In the genomic region with DNA sequence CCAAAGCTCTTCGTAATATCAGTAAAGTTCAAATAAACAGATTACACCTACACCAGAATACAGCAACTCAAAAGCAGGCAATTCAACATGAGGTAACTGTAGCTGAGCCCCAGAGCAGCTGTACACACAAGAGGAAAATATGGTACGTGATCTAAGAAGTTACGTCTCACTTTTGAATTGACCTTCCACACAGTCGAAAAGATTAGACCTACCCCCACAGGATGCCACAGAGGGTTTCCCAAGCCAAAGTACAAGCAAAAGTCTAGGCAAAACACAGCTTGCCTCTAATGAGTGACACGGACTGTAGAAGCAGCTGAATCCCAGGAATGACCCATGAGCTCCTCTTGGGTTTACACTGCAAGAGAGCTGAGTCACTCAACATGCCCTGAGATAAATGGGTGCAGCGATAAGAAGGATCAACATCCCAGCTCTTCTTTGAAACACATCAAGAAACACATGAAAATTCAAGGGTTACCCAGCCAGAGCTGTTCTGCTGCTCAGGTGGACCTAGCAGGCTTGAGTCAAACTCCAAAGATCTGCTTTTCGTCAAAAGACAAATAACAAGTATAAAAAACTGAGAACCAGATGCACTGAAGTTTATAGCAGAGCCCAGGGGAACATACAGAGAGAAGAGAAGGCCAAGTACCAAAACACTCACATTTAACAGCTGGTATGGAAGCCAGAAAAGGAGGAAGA, we compare ENCODE assay signal across 9 cellular contexts. TPM values are rescaled to one million over a fixed set of nuclear protein-coding genes. Genes with fewer than 3 reads are reported as not detected.
DNase-seq lines count a peak whose midpoint lies in the region; ATAC-seq and TF ChIP-seq lines count a peak whose summit lies in the region.
"Had no signal": no experiment of that assay in that cellular context is flagged by ENCODE, and none has a peak within 500 bp of the region (broad histone marks: within the 10 kb centered on the region; RNA-seq: fewer than 3 reads in every experiment).

No MANE protein-coding gene starts in this region.

- ATAC-seq in WTC11 (no peak), gastroesophageal sphincter (peak; percentile 42), sciatic nerve (peak; percentile 14)

- H3K4me1 Mint-ChIP-seq in WTC11, result peaks cover 34% of the 10 kb centered on the region

- no peak overlapping the region for H3K4me3 Mint-ChIP-seq in WTC11

- H2AFZ ChIP-seq in PC-9, result no peak overlapping the region

- no TSS peak for BruUV-seq in PC-9 (replicated peaks; lab: Mats Ljungman, UMichigan)

- WGBS in gastroesophageal sphincter (ENCODE audit: low coverage in 1 of 2), 2 donors, result 43% methylated on average over 7 of the region's 7 CpGs

- TF ChIP-seq POLR2A in gastroesophageal sphincter (IDR thresholded peaks at IDR 0.05), result no peak

- H3K27ac ChIP-seq in gastroesophageal sphincter (peak overlapping the region; percentile 59 to 76 (median 69)), PC-9 (no peak overlapping the region)

- no peaks in the 10 kb centered on the region for H3K27me3 Mint-ChIP-seq in WTC11 (ENCODE audit: low read depth)

- H3K4me2 ChIP-seq in PC-9, result no peak overlapping the region

- H3K4me1 ChIP-seq in gastroesophageal sphincter (peaks cover 15 to 98% (median 66%) of the 10 kb centered on the region in 3 donors), PC-9 (replicated peaks; ENCODE audit: insufficient read depth) (no peaks in the 10 kb centered on the region)

- no peaks in the 10 kb centered on the region for H3K27me3 ChIP-seq in gastroesophageal sphincter
- H3K27me3 ChIP-seq in PC-9 (ENCODE audit: insufficient read depth, low read depth), result no peaks in the 10 kb centered on the region

- H3K79me2 ChIP-seq in PC-9 (ENCODE audit: low read depth), result peaks cover 69% of the 10 kb centered on the region

- H3K36me3 ChIP-seq in gastroesophageal sphincter (no peaks in the 10 kb centered on the region), PC-9 (ENCODE audit: low read depth) (peaks cover 10% of the 10 kb centered on the region; the same call in 1 of the 2 replicates)

- H3K36me3 Mint-ChIP-seq in WTC11, result peaks cover 21% of the 10 kb centered on the region

- H3K9me2 ChIP-seq in PC-9 (ENCODE audit: insufficient read depth), result no peaks in the 10 kb centered on the region

- intact Hi-C loops in sciatic nerve (cut with DNase I) (no loop called here), PC-9 (cut with micrococcal nuclease; ENCODE audit: unreplicated experiment) (no loop called here)

- DNase-seq in H4 (ENCODE audit: low spot score) (peak; percentile 48), WTC11 (ENCODE audit: low spot score) (no peak), sciatic nerve (ENCODE audit: low spot score) (no peak), MV-4-11 (lab: John Stamatoyannopoulos, UW) (no peak), SW 1271 (lab: John Stamatoyannopoulos, UW) (no peak), UCSD-AML1 (lab: John Stamatoyannopoulos, UW; ENCODE audit: unreplicated experiment) (no peak), PC-9 (no peak)
- DNase-seq: activated naive CD4-positive, alpha-beta T cell treated with anti-CD3 and anti-CD28 coated beads, Interleukin-2, amount 50 U/mL, for 16 hours had no signal

- peaks cover 7% of the 10 kb centered on the region for H3K9me3 Mint-ChIP-seq in WTC11

- H3K27ac Mint-ChIP-seq in WTC11, result peak overlapping the region; percentile 71

- CTCF ChIA-PET in WTC11 (lab: Charles Lee), result interaction anchor here (1.1 to 1.2 kb wide), 2 partner anchors 10 to 366 kb away, joined by 3 to 5 read pairs; no protein-coding TSS in a partner anchor
- CTCF ChIA-PET in PC-9 (lab: Charles Lee), result interaction anchor here (0.6 kb wide), 1 partner anchor 933 kb away, joined by 5 read pairs; no protein-coding TSS in a partner anchor

- no peaks in the 10 kb centered on the region for H3F3A ChIP-seq in PC-9 (ENCODE audit: insufficient read depth, low read depth)

- POLR2A ChIA-PET in WTC11 (lab: Charles Lee) (no interaction called here), PC-9 (lab: Charles Lee; ENCODE audit: unreplicated experiment) (interaction anchor here (0.7 kb wide), 1 partner anchor 22 kb away, joined by 5 read pairs; no protein-coding TSS in a partner anchor)

- no peak for TF ChIP-seq CTCF in WTC11 (IDR thresholded peaks at IDR 0.05)
- TF ChIP-seq CTCF in gastroesophageal sphincter (IDR thresholded peaks at IDR 0.05), result no peak
- TF ChIP-seq CTCF in PC-9 (conservative IDR thresholded peaks at IDR 0.05), result no peak

- TF ChIP-seq EP300 in gastroesophageal sphincter (IDR thresholded peaks at IDR 0.05), result no peak

- H3K9me3 ChIP-seq in gastroesophageal sphincter (no peaks in the 10 kb centered on the region), PC-9 (ENCODE audit: insufficient read depth, low read depth) (no peaks in the 10 kb centered on the region)

- no peak overlapping the region for H3K4me3 ChIP-seq in gastroesophageal sphincter
- H3K4me3 ChIP-seq in PC-9, result no peak overlapping the region

- no peaks in the 10 kb centered on the region for H4K20me1 ChIP-seq in PC-9 (ENCODE audit: insufficient read depth)

TF ChIP-seq in WTC11, 78 proteins besides CTCF, POLR2A, EP300 and RAD21:
- TF ChIP-seq, protein P1, sequence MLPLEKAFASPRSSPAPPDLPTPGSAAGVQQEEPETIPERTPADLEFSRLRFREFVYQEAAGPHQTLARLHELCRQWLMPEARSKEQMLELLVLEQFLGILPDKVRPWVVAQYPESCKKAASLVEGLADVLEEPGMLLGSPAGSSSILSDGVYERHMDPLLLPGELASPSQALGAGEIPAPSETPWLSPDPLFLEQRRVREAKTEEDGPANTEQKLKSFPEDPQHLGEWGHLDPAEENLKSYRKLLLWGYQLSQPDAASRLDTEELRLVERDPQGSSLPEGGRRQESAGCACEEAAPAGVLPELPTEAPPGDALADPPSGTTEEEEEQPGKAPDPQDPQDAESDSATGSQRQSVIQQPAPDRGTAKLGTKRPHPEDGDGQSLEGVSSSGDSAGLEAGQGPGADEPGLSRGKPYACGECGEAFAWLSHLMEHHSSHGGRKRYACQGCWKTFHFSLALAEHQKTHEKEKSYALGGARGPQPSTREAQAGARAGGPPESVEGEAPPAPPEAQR (CRISPR knock-in tag; IDR thresholded peaks at IDR 0.05), result no peak

RNA-seq across cellular contexts. Expression of a gene that starts 9.7 kb away (rescaled TPM):
- total RNA-seq in H4 (2014; rRNA removed; shearing (Covaris generic)), result 13.0 and 18.0 TPM in 2 replicates
- total RNA-seq in WTC11 (2021) (48.1 to 60.6 TPM (median 52.1 TPM) in 3 replicates), gastroesophageal sphincter (10 to 100 TPM; 33.1 to 59.1 (median 43.3) TPM), sciatic nerve (103 TPM), PC-9 (2021) (41.2 and 41.9 TPM in 2 replicates)
